Comparison of ENCODE assay signal across 16 cellular contexts in the genomic region with DNA sequence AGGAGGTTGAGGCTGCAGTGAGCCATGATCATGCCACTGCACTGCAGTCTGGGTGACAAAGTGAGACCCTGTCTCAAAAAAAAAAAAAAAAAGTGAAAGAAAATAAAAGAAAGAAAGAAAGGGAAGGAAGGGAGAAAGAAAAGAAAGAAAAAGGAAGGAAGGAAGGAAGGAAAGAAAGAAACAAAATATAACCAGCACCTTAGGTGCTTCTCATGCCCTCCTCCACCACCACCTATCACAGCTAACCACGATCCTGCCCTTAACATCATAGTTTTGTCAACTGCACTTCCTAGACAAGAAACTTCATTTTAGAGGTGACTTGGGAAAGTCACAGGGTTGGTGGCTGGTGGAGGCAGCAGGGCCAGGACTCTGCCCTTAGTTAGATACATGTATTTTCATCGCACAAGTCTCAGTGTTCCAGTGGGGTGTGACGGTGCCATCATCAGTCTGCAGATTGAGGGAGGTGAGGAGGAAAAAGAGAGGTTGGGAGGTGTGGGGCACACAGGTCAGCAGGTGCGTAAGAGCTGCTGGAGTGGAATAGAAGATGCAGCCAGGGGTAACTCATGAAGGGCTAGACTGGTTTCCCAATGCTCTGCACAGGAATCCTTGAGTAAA. TPM values are rescaled to one million over a fixed set of nuclear protein-coding genes. Genes with fewer than 3 reads are reported as not detected.
DNase-seq lines count a peak whose midpoint lies in the region; ATAC-seq lines count a peak whose summit lies in the region.
"Had no signal": no experiment of that assay in that cellular context is flagged by ENCODE, and none has a peak within 500 bp of the region (broad histone marks: within the 10 kb centered on the region; RNA-seq: fewer than 3 reads in every experiment).

No MANE protein-coding gene starts in this region.

- POLR2A ChIA-PET in T-cell (lab: Charles Lee) = interaction anchor here (0.7 to 1.2 kb wide), 3 partner anchors 9 to 121 kb away, joined by 3 to 8 read pairs (median 3); no protein-coding TSS in a partner anchor

- DNase-seq in cardiac septum (ENCODE audit: low spot score) = peak; percentile 31
- no peak for DNase-seq in left cardiac atrium
- DNase-seq in T-cell = no peak
- DNase-seq in effector memory CD4-positive, alpha-beta T cell = no peak
- no peak for DNase-seq in MV-4-11 (lab: John Stamatoyannopoulos, UW)
- no peak for DNase-seq in OCI-M1 (lab: John Stamatoyannopoulos, UW)
- DNase-seq: activated CD4-positive, CD25-positive, alpha-beta regulatory T cell treated with anti-CD3 and anti-CD28 coated beads, Interleukin-2, amount 50 U/mL, for 72 hours; amniotic stem cell; DMS79 treated with DMSO at 0.1 percent for 48 hours; dorsolateral prefrontal cortex; H7; NCI-H2029 treated with DMSO at 0.1 percent for 48 hours had no signal

- intact Hi-C loops in cardiac septum (cut with DNase I) (no loop called here), left cardiac atrium (cut with DNase I) (no loop called here)

- ATAC-seq in left cardiac atrium = no peak
- no peak for ATAC-seq in T-cell (replicated peaks in 1 of 4)
- ATAC-seq in HG02759 (IDR thresholded peaks at IDR 0.05; ENCODE audit: unreplicated experiment) = no peak

- peak overlapping the region; percentile 84 to 100 (median 100) for H3K4me3 Mint-ChIP-seq in T-cell

- CTCF ChIA-PET in T-cell (lab: Charles Lee) = interaction anchor here in 1 of 2 donors (0.7 to 9.6 kb wide), 3 partner anchors 10 to 26 kb away, joined by 3 to 191 read pairs (median 6); a partner anchor contains a TSS

- no peaks in the 10 kb centered on the region for H3K9me3 Mint-ChIP-seq in T-cell

- H3K4me3 ChIP-seq in effector memory CD4-positive, alpha-beta T cell (ENCODE audit: insufficient read depth, low read depth, low read length, poor library complexity, severe bottlenecking) = peak overlapping the region; percentile 30
- H3K4me3 ChIP-seq in thymus (ENCODE audit: low read length) = peak overlapping the region; percentile 9
- H3K4me3 ChIP-seq: dorsolateral prefrontal cortex, prostate gland had no signal

- H3K27ac ChIP-seq in effector memory CD4-positive, alpha-beta T cell (ENCODE audit: insufficient read depth, low read length, poor library complexity, severe bottlenecking) = peak overlapping the region; percentile 98
- H3K27ac ChIP-seq in thymus (ENCODE audit: low read depth) = peak overlapping the region; percentile 60
- H3K27ac ChIP-seq: dorsolateral prefrontal cortex, prostate gland had no signal

- H3K27me3 ChIP-seq in effector memory CD4-positive, alpha-beta T cell (replicated peaks; ENCODE audit: control insufficient read depth, insufficient read depth, low read length, poor library complexity, severe bottlenecking) = no peaks in the 10 kb centered on the region
- no peaks in the 10 kb centered on the region for H3K27me3 ChIP-seq in thymus (ENCODE audit: control insufficient read depth, insufficient read depth)
- H3K27me3 ChIP-seq: dorsolateral prefrontal cortex had no signal

- H3K27me3 Mint-ChIP-seq in T-cell = no peaks in the 10 kb centered on the region

- 58% methylated on average over 4 of the region's 4 CpGs for WGBS in thymus

- H3K4me1 Mint-ChIP-seq in T-cell = peaks cover 86 to 96% (median 96%) of the 10 kb centered on the region in 3 donors

- peaks cover 23% of the 10 kb centered on the region for H3K36me3 Mint-ChIP-seq in T-cell

- H3K36me3 ChIP-seq in effector memory CD4-positive, alpha-beta T cell (ENCODE audit: control insufficient read depth, insufficient read depth, low read length) = peaks cover 15% of the 10 kb centered on the region
- peaks cover 20% of the 10 kb centered on the region for H3K36me3 ChIP-seq in thymus (ENCODE audit: control insufficient read depth, insufficient read depth)

- H3K4me1 ChIP-seq in effector memory CD4-positive, alpha-beta T cell (ENCODE audit: control insufficient read depth, insufficient read depth, low read length, poor library complexity, severe bottlenecking) = peaks cover 74% of the 10 kb centered on the region
- H3K4me1 ChIP-seq in thymus (ENCODE audit: control insufficient read depth, insufficient read depth, low read length) = peaks cover 39% of the 10 kb centered on the region
- H3K4me1 ChIP-seq: prostate gland had no signal

- no peaks in the 10 kb centered on the region for H3K9me3 ChIP-seq in effector memory CD4-positive, alpha-beta T cell (ENCODE audit: control insufficient read depth, low read length)
- no peaks in the 10 kb centered on the region for H3K9me3 ChIP-seq in thymus (ENCODE audit: control insufficient read depth)
- H3K9me3 ChIP-seq: prostate gland, SK-N-SH had no signal

- peak overlapping the region; percentile 98 to 99 for H3K27ac Mint-ChIP-seq in T-cell

RNA-seq across cellular contexts. Expression of a gene that starts 10.0 kb away (rescaled TPM):
- total RNA-seq in cardiac septum (49.4 TPM), left cardiac atrium (10 to 100 TPM; 49.4 to 60.6 TPM), T-cell (10 to 100 TPM; 40.5 to 77.3 (median 63.2) TPM)
- polyA plus RNA-seq in thymus = 103 TPM

RNA-seq across cellular contexts. Expression of a gene that starts 13.4 kb away (rescaled TPM):
- total RNA-seq in cardiac septum (10.7 TPM), left cardiac atrium (1 to 10 TPM; 8.8 to 9.0 TPM), T-cell (10 to 100 TPM; 15.6 to 62.7 (median 19.9) TPM)
- 45.2 TPM for polyA plus RNA-seq in thymus
